ENCODE assay signal across 8 cellular contexts in genomic region chr14:24429395-24430142, GRCh38. TPM values are rescaled to one million over a fixed set of nuclear protein-coding genes. Genes with fewer than 3 reads are reported as not detected.
A peak's percentile ranks its signal among the peaks of the same experiment; 100 is the strongest.
DNase-seq lines count a peak whose midpoint lies in the region; ATAC-seq and TF ChIP-seq lines count a peak whose summit lies in the region.

CBLN3 (minus strand) TSS chr14:24429668; CDS start chr14:24429054, 614 bp downstream.
KHNYN (plus strand) TSS chr14:24429954; CDS start chr14:24430731, 777 bp downstream.

- DNase-seq in Caco-2 (peak; percentile 87), HL-60 (ENCODE audit: low read depth in 1 of 2, low spot score in 1 of 2) (peak; percentile 80 to 89), activated T-cell treated with anti-CD3 and anti-CD28 coated beads for 1 hour (ENCODE audit: low read depth) (peak; percentile 79), epithelial cell of prostate (ENCODE audit: low read depth, low spot score) (peak; percentile 49)
- DNase-seq in stimulated activated CD8-positive, alpha-beta memory T cell treated with anti-CD3 and anti-CD28 coated beads, Interleukin-4, amount 100 ng/mL, for 24 hours (ENCODE audit: low read depth), result peak; percentile 79

- peak within 1 kb of the TSS; percentile 85 for H3K27ac Mint-ChIP-seq in Caco-2 (ENCODE audit: unreplicated experiment)

- no peaks in the 10 kb centered on the region for H3K9me3 ChIP-seq in Caco-2
- H3K9me3 ChIP-seq in OCI-LY1 (ENCODE audit: low read length), result no peaks in the 10 kb centered on the region
- H3K9me3 ChIP-seq in mucosa of rectum (ENCODE audit: control insufficient read depth in 2 of 2, low read length in 2 of 2), result no peaks in the 10 kb centered on the region

- H3K4me3 ChIP-seq in Caco-2 (ENCODE audit: low read depth, low read length), result peak within 1 kb of the TSS; percentile 63
- H3K4me3 ChIP-seq in HL-60 (replicated peaks; ENCODE audit: insufficient read depth, low read length), result peak within 1 kb of the TSS; percentile 74
- peak within 1 kb of the TSS; percentile 76 for H3K4me3 ChIP-seq in OCI-LY1 (ENCODE audit: low read depth, low read length, poor library complexity, severe bottlenecking)
- peak within 1 kb of the TSS; percentile 93 to 96 for H3K4me3 ChIP-seq in mucosa of rectum (ENCODE audit: low read length in 2 of 2)

- H3K27ac ChIP-seq in HL-60 (replicated peaks) (peak within 1 kb of the TSS; percentile 88), OCI-LY1 (ENCODE audit: low read depth, low read length, poor library complexity, severe bottlenecking) (peak within 1 kb of the TSS; percentile 86), epithelial cell of prostate (peak within 1 kb of the TSS; percentile 96), mucosa of rectum (ENCODE audit: low read depth in 2 of 2, low read length in 2 of 2) (peak within 1 kb of the TSS; percentile 94 to 97)

- H2AFZ ChIP-seq in OCI-LY1 (ENCODE audit: low read length), result no peak within 1 kb of the TSS

- peak within 1 kb of the TSS; percentile 80 for H3K9ac ChIP-seq in OCI-LY1 (ENCODE audit: low read length)
- H3K9ac ChIP-seq in mucosa of rectum (ENCODE audit: low read depth in 1 of 2, low read length in 2 of 2), result peak within 1 kb of the TSS; percentile 95 to 97

- H3K4me3 Mint-ChIP-seq in Caco-2 (ENCODE audit: unreplicated experiment), result peak within 1 kb of the TSS; percentile 78

- peaks cover 3% of the 10 kb centered on the region; the same call in 1 of the 2 replicates for H3K36me3 ChIP-seq in Caco-2 (ENCODE audit: control insufficient read depth, insufficient read depth, low read length)
- peaks cover 22% of the 10 kb centered on the region for H3K36me3 ChIP-seq in OCI-LY1 (ENCODE audit: insufficient read depth, low read length)
- H3K36me3 ChIP-seq in mucosa of rectum (ENCODE audit: control insufficient read depth in 2 of 2, insufficient read depth in 2 of 2, low read length in 2 of 2), result peaks cover 23 to 30% of the 10 kb centered on the region in 2 donors

- TSS peak; percentile 55 for BruUV-seq in Caco-2 (replicated peaks; lab: Mats Ljungman, UMichigan)

- no peaks in the 10 kb centered on the region for H3K9me3 Mint-ChIP-seq in Caco-2 (ENCODE audit: unreplicated experiment)

- H4K20me1 ChIP-seq in OCI-LY1 (ENCODE audit: insufficient read depth, low read length), result no peaks in the 10 kb centered on the region

- H3K4me2 ChIP-seq in OCI-LY1 (ENCODE audit: low read length), result peak within 1 kb of the TSS; percentile 84

- peak; percentile 81 for ATAC-seq in GM19467 (IDR thresholded peaks at IDR 0.05; ENCODE audit: unreplicated experiment)

- H3K9me2 ChIP-seq in OCI-LY1 (ENCODE audit: low read depth, low read length), result no peaks in the 10 kb centered on the region

- peaks cover 15% of the 10 kb centered on the region for H3K36me3 Mint-ChIP-seq in Caco-2 (ENCODE audit: insufficient read depth, unreplicated experiment)

- H3K4me1 ChIP-seq in Caco-2 (peaks cover 62% of the 10 kb centered on the region), OCI-LY1 (ENCODE audit: insufficient read depth, low read length, severe bottlenecking) (peaks cover 40% of the 10 kb centered on the region), mucosa of rectum (ENCODE audit: control insufficient read depth in 2 of 2, insufficient read depth in 2 of 2, low read length in 2 of 2) (peaks cover 46 to 70% of the 10 kb centered on the region in 2 donors)

- no peaks in the 10 kb centered on the region for H3K27me3 Mint-ChIP-seq in Caco-2 (ENCODE audit: insufficient read depth, unreplicated experiment)

- intact Hi-C loops in Caco-2 (cut with micrococcal nuclease; ENCODE audit: unreplicated experiment), result no loop called here

- no peaks in the 10 kb centered on the region for H3K27me3 ChIP-seq in Caco-2 (replicated peaks; ENCODE audit: control insufficient read depth, insufficient read depth, low read length)
- no peaks in the 10 kb centered on the region for H3K27me3 ChIP-seq in HL-60 (ENCODE audit: insufficient read depth, poor library complexity, severe bottlenecking)
- no peaks in the 10 kb centered on the region for H3K27me3 ChIP-seq in OCI-LY1 (ENCODE audit: insufficient read depth, low read length)
- no peaks in the 10 kb centered on the region for H3K27me3 ChIP-seq in mucosa of rectum (ENCODE audit: control insufficient read depth in 2 of 2, insufficient read depth in 2 of 2, low read length in 2 of 2)

- CTCF ChIA-PET in Caco-2 (lab: Charles Lee), result interaction anchor here (1.1 to 3.7 kb wide), 4 partner anchors 12 to 96 kb away, joined by 3 to 111 read pairs (median 48); no protein-coding TSS in a partner anchor

- peaks cover 39% of the 10 kb centered on the region for H3K4me1 Mint-ChIP-seq in Caco-2 (ENCODE audit: low read depth, unreplicated experiment)

- no peaks in the 10 kb centered on the region for H3K79me2 ChIP-seq in OCI-LY1 (ENCODE audit: insufficient read depth, low read length)

- H3F3A ChIP-seq in OCI-LY1 (ENCODE audit: insufficient read depth, low read length), result no peaks in the 10 kb centered on the region

- POLR2A ChIA-PET in Caco-2 (lab: Charles Lee), result interaction anchor here (0.9 to 1.7 kb wide), 5 partner anchors 12 to 188 kb away, joined by 4 to 11 read pairs (median 6); partner anchors contain the start of genes SDR39U1 and TINF2

- TF ChIP-seq CTCF in Caco-2 (IDR thresholded peaks at IDR 0.05; ENCODE audit: insufficient read depth in 1 of 2, low read depth in 1 of 2, low read length in 1 of 2, severe bottlenecking in 1 of 2, unreplicated experiment in 1 of 2), result no peak
- TF ChIP-seq CTCF in HL-60 (IDR thresholded peaks at IDR 0.05; ENCODE audit: insufficient read depth, low read length), result no peak
- TF ChIP-seq CTCF in OCI-LY1 (IDR thresholded peaks at IDR 0.05; ENCODE audit: low read length), result no peak

RNA-seq across cellular contexts. Expression of gene CBLN3, which starts in this region (rescaled TPM):
- 1.1 and 1.4 TPM in 2 replicates for total RNA-seq in Caco-2 (2022)

RNA-seq across cellular contexts. Expression of gene KHNYN, which starts in this region (rescaled TPM):
- 50.0 and 50.5 TPM in 2 replicates for total RNA-seq in Caco-2 (2022)

Comparison
In these comparisons a context has a peak if more than half of its experiments do, and no peak if none do; other contexts are left out.
1. Peak in every context shown above with its lines: DNase-seq, ATAC-seq, H3K4me3 ChIP-seq and H3K27ac ChIP-seq.